In the genomic region with DNA sequence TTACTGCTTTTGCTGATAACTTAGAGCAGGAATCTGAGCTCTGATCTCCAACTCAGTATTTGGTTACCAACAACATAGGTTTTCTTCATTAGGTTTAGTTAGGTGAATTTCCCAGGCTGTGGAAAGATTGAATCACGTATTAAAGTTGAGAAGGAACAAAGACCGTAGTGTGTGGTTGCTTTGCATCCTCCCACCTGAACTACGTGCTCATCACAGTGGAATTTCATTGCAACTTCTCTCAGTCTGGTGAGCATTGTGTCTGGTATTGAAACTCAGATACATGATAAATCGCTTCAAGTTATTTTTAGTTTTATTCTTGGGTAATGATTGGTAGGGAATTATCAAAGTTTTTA, we compare ENCODE assay signal across 12 cellular contexts.
DNase-seq lines count a peak whose midpoint lies in the region; ATAC-seq and TF ChIP-seq lines count a peak whose summit lies in the region.
"Had no signal": no experiment of that assay in that cellular context is flagged by ENCODE, and none has a peak within 500 bp of the region (broad histone marks: within the 10 kb centered on the region; RNA-seq: fewer than 3 reads in every experiment).

No MANE protein-coding gene starts in this region.

- peak overlapping the region; percentile 91 for H3K27ac Mint-ChIP-seq in stimulated activated naive CD8-positive, alpha-beta T cell treated with anti-CD3 and anti-CD28 coated beads, Interleukin-15, Interleukin-2, amounts not matched to agents 100 ng/mL and 50 ng/mL, for 24 hours
- H3K27ac Mint-ChIP-seq: CD14-positive monocyte; stimulated activated memory B cell treated with anti-CD40 and anti-IgM and Interleukin-4, amounts not matched to agents 10 μg/mL and 1 μg/mL and 100 μg/mL, for 72 hours had no signal

- ATAC-seq in heart right ventricle (no peak), gastrocnemius medialis (no peak), GM19467 (IDR thresholded peaks at IDR 0.05; ENCODE audit: unreplicated experiment) (no peak)
- ATAC-seq: stimulated activated memory B cell treated with anti-CD40 and anti-IgM and Interleukin-4, amounts not matched to agents 10 μg/mL and 1 μg/mL and 100 μg/mL, for 72 hours had no signal

- H3K36me3 ChIP-seq in left ventricle myocardium inferior (no peaks in the 10 kb centered on the region), heart right ventricle (no peaks in the 10 kb centered on the region), gastrocnemius medialis (no peaks in the 10 kb centered on the region)

- TF ChIP-seq CTCF in left ventricle myocardium inferior (IDR thresholded peaks at IDR 0.05; ENCODE audit: borderline replicate concordance), result no peak
- TF ChIP-seq CTCF in heart right ventricle (IDR thresholded peaks at IDR 0.05), result no peak
- no peak for TF ChIP-seq CTCF in gastrocnemius medialis (IDR thresholded peaks at IDR 0.05 in 4 of 5, conservative IDR thresholded peaks at IDR 0.05 in 1 of 5)

- H3K27ac ChIP-seq in left ventricle myocardium inferior (replicated peaks), result peak overlapping the region; percentile 54
- H3K27ac ChIP-seq in heart right ventricle, result peak overlapping the region in 5 of 10 donors; percentile 23 to 70 (median 58)
- H3K27ac ChIP-seq in gastrocnemius medialis, result no peak overlapping the region

- H3K9me3 ChIP-seq in left ventricle myocardium inferior (replicated peaks), result no peaks in the 10 kb centered on the region
- H3K9me3 ChIP-seq in heart right ventricle, result no peaks in the 10 kb centered on the region
- no peaks in the 10 kb centered on the region for H3K9me3 ChIP-seq in gastrocnemius medialis

- H3K36me3 Mint-ChIP-seq in stimulated activated naive CD8-positive, alpha-beta T cell treated with anti-CD3 and anti-CD28 coated beads, Interleukin-15, Interleukin-2, amounts not matched to agents 100 ng/mL and 50 ng/mL, for 24 hours (ENCODE audit: low read depth), result no peaks in the 10 kb centered on the region
- H3K36me3 Mint-ChIP-seq: CD14-positive monocyte; stimulated activated memory B cell treated with anti-CD40 and anti-IgM and Interleukin-4, amounts not matched to agents 10 μg/mL and 1 μg/mL and 100 μg/mL, for 72 hours had no signal

- H3K27me3 ChIP-seq in left ventricle myocardium inferior (ENCODE audit: low read depth) (no peaks in the 10 kb centered on the region), heart right ventricle (no peaks in the 10 kb centered on the region), gastrocnemius medialis (no peaks in the 10 kb centered on the region)

- peaks cover 32% of the 10 kb centered on the region for H3K4me1 Mint-ChIP-seq in stimulated activated naive CD8-positive, alpha-beta T cell treated with anti-CD3 and anti-CD28 coated beads, Interleukin-15, Interleukin-2, amounts not matched to agents 100 ng/mL and 50 ng/mL, for 24 hours (ENCODE audit: low read depth)

- no peak overlapping the region for H3K4me3 ChIP-seq in left ventricle myocardium inferior
- no peak overlapping the region for H3K4me3 ChIP-seq in heart right ventricle
- H3K4me3 ChIP-seq in gastrocnemius medialis, result no peak overlapping the region

- intact Hi-C loops in left ventricle myocardium inferior (cut with micrococcal nuclease) (no loop called here), heart right ventricle (cut with DNase I) (no loop called here), gastrocnemius medialis (cut with DNase I; ENCODE audit: low total_unique reads) (no loop called here)

- no peak for TF ChIP-seq POLR2A in gastrocnemius medialis (IDR thresholded peaks at IDR 0.05)

- H3K4me3 Mint-ChIP-seq in stimulated activated naive CD8-positive, alpha-beta T cell treated with anti-CD3 and anti-CD28 coated beads, Interleukin-15, Interleukin-2, amounts not matched to agents 100 ng/mL and 50 ng/mL, for 24 hours, result peak overlapping the region; percentile 33
- H3K4me3 Mint-ChIP-seq: CD14-positive monocyte; stimulated activated memory B cell treated with anti-CD40 and anti-IgM and Interleukin-4, amounts not matched to agents 10 μg/mL and 1 μg/mL and 100 μg/mL, for 72 hours had no signal

- H3K9me3 Mint-ChIP-seq in stimulated activated naive CD8-positive, alpha-beta T cell treated with anti-CD3 and anti-CD28 coated beads, Interleukin-15, Interleukin-2, amounts not matched to agents 100 ng/mL and 50 ng/mL, for 24 hours, result no peaks in the 10 kb centered on the region
- H3K9me3 Mint-ChIP-seq: CD14-positive monocyte had no signal

- in situ Hi-C loops in gastrocnemius medialis (cut with MboI; ENCODE audit: low sequenced_read_pairs in 4 of 4), result no loop called here

- DNase-seq in left ventricle myocardium inferior, result no peak
- DNase-seq in heart right ventricle, result no peak
- DNase-seq in activated T-cell treated with anti-CD3 and anti-CD28 coated beads for 48 hours (ENCODE audit: low read depth), result peak; percentile 6
- DNase-seq in glomerular visceral epithelial cell (ENCODE audit: extremely low spot score), result peak; percentile 90
- DNase-seq in activated effector memory CD4-positive, alpha-beta T cell treated with Interleukin-2 at 50 U/mL for 16 hours, result no peak
- no peak for DNase-seq in gastrocnemius medialis
- DNase-seq: NCI-H1105, posterior cingulate gyrus had no signal

- H3K4me1 ChIP-seq in left ventricle myocardium inferior (peaks cover 33% of the 10 kb centered on the region), heart right ventricle (peaks cover 0 to 37% (median 10%) of the 10 kb centered on the region in 9 donors), gastrocnemius medialis (peaks cover 21 to 27% of the 10 kb centered on the region in 2 donors)

- WGBS in heart right ventricle, 2 donors, result 65 to 76% methylated on average over 4 of the region's 4 CpGs

- H3K27me3 Mint-ChIP-seq in stimulated activated naive CD8-positive, alpha-beta T cell treated with anti-CD3 and anti-CD28 coated beads, Interleukin-15, Interleukin-2, amounts not matched to agents 100 ng/mL and 50 ng/mL, for 24 hours, result peaks cover 18% of the 10 kb centered on the region

Comparison
In these comparisons a context has a peak if more than half of its experiments do, and no peak if none do; other contexts are left out.
1. DNase-seq: peak in activated T-cell treated with anti-CD3 and anti-CD28 coated beads for 48 hours (single experiment) and glomerular visceral epithelial cell (single experiment); none in left ventricle myocardium inferior (single experiment), heart right ventricle (0 of 2), activated effector memory CD4-positive, alpha-beta T cell treated with Interleukin-2 at 50 U/mL for 16 hours (single experiment) and gastrocnemius medialis (0 of 2).